In genomic region chr2:10832228-10832936, GRCh38 we compare ENCODE assay signal across 1 cellular context.
A peak's percentile ranks its signal among the peaks of the same experiment; 100 is the strongest.
TF ChIP-seq lines count a peak whose summit lies in the region.

No MANE protein-coding gene starts in this region.

TF ChIP-seq in IMR-90, 13 proteins besides CTCF, POLR2A, EP300 and RAD21:
- TF ChIP-seq RCOR1 (IDR thresholded peaks at IDR 0.05; ENCODE audit: insufficient replicate concordance, low read length) (no peak), BHLHE40 (IDR thresholded peaks at IDR 0.05; ENCODE audit: low read depth, low read length) (peak; percentile 35; the same call in 1 of the 2 replicates), RFX5 (IDR thresholded peaks at IDR 0.05; ENCODE audit: low read depth, low read length) (no peak), MAFK (IDR thresholded peaks at IDR 0.05; ENCODE audit: low read depth, low read length) (no peak), FOS (IDR thresholded peaks at IDR 0.05; ENCODE audit: low read depth, low read length) (no peak), ELK1 (IDR thresholded peaks at IDR 0.05; ENCODE audit: borderline replicate concordance, low read depth, low read length) (no peak), MXI1 (IDR thresholded peaks at IDR 0.05; ENCODE audit: borderline replicate concordance, low read depth, low read length) (peak; percentile 42; the same call in 1 of the 2 replicates), MAZ (IDR thresholded peaks at IDR 0.05; ENCODE audit: borderline replicate concordance, low read depth, low read length) (peak; percentile 30; the same call in 1 of the 2 replicates), CHD1 (IDR thresholded peaks at IDR 0.05; ENCODE audit: low read depth, low read length) (no peak), USF2 (IDR thresholded peaks at IDR 0.05; ENCODE audit: low read depth, low read length) (no peak), NFE2L2 (IDR thresholded peaks at IDR 0.05; ENCODE audit: low read depth, low read length) (no peak), CEBPB (IDR thresholded peaks at IDR 0.05; ENCODE audit: low read depth, low read length) (no peak), SMC3 (IDR thresholded peaks at IDR 0.05; ENCODE audit: low read depth, low read length) (peak; percentile 94)
